In the genomic region with DNA sequence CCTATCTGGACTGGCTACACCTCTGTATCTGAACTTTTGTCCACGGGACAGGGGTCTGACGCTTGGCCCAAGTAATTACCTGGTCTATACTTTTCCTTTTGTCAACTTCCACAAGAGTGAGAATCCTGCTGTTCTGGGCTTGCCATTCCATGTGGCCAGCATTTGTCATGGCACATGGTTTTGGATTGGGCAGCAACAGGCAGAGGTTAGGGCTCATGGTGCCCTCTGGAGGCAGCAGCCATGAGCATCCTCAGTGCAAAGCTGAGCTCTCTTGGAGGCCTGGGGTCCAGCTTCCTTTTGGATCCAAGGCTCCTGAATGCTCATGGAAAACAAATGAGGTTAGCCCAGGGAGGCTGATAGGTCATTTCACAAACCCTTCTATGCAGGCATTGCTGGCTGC, we compare ENCODE assay signal across 6 cellular contexts. TPM values are rescaled to one million over a fixed set of nuclear protein-coding genes. Genes with fewer than 3 reads are reported as not detected.
DNase-seq lines count a peak whose midpoint lies in the region; ATAC-seq and TF ChIP-seq lines count a peak whose summit lies in the region.

No MANE protein-coding gene starts in this region.

- peaks cover 47% of the 10 kb centered on the region for H3K36me3 Mint-ChIP-seq in stimulated activated naive CD8-positive, alpha-beta T cell treated with anti-CD3 and anti-CD28 coated beads, Interleukin-15, Interleukin-2, amounts not matched to agents 100 ng/mL and 50 ng/mL, for 24 hours (ENCODE audit: low read depth)

- TF ChIP-seq CTCF in astrocyte of the cerebellum (IDR thresholded peaks at IDR 0.05; ENCODE audit: low read depth, low read length, missing control alignments) = peak; percentile 39

- in situ Hi-C loops in astrocyte of the cerebellum (cut with HindIII; ENCODE audit: low sequenced_read_pairs) = no loop called here

- no peak for ATAC-seq in HG02884 (IDR thresholded peaks at IDR 0.05; ENCODE audit: unreplicated experiment)

- no peak overlapping the region for H3K4me3 ChIP-seq in astrocyte of the cerebellum (ENCODE audit: low read depth, low read length)

- no peaks in the 10 kb centered on the region for H3K4me1 Mint-ChIP-seq in stimulated activated naive CD8-positive, alpha-beta T cell treated with anti-CD3 and anti-CD28 coated beads, Interleukin-15, Interleukin-2, amounts not matched to agents 100 ng/mL and 50 ng/mL, for 24 hours (ENCODE audit: low read depth)

- no peaks in the 10 kb centered on the region for H3K9me3 Mint-ChIP-seq in stimulated activated naive CD8-positive, alpha-beta T cell treated with anti-CD3 and anti-CD28 coated beads, Interleukin-15, Interleukin-2, amounts not matched to agents 100 ng/mL and 50 ng/mL, for 24 hours

- no peak overlapping the region for H3K4me3 Mint-ChIP-seq in stimulated activated naive CD8-positive, alpha-beta T cell treated with anti-CD3 and anti-CD28 coated beads, Interleukin-15, Interleukin-2, amounts not matched to agents 100 ng/mL and 50 ng/mL, for 24 hours

- H3K27ac Mint-ChIP-seq in stimulated activated naive CD8-positive, alpha-beta T cell treated with anti-CD3 and anti-CD28 coated beads, Interleukin-15, Interleukin-2, amounts not matched to agents 100 ng/mL and 50 ng/mL, for 24 hours = peak overlapping the region; percentile 31

- no peaks in the 10 kb centered on the region for H3K27me3 Mint-ChIP-seq in stimulated activated naive CD8-positive, alpha-beta T cell treated with anti-CD3 and anti-CD28 coated beads, Interleukin-15, Interleukin-2, amounts not matched to agents 100 ng/mL and 50 ng/mL, for 24 hours

- peak; percentile 8 for DNase-seq in activated CD4-positive, alpha-beta T cell treated with anti-CD3 and anti-CD28 coated beads, Interleukin-2, amount 50 U/mL, for 1 hour
- no peak for DNase-seq in activated CD4-positive, alpha-beta T cell treated with anti-CD3 and anti-CD28 coated beads for 4 hours
- DNase-seq in astrocyte of the cerebellum (ENCODE audit: low read depth) = no peak
- DNase-seq in ureter (ENCODE audit: low spot score) = no peak

RNA-seq across cellular contexts. Expression of gene EDC4, which starts 7.5 kb away (rescaled TPM):
- 64.9 TPM for total RNA-seq in ureter

RNA-seq across cellular contexts. Expression of gene CENPT, which starts 17.8 kb away (rescaled TPM):
- total RNA-seq in ureter = 50.9 TPM

RNA-seq across cellular contexts. Expression of gene NUTF2, which starts 18.6 kb away (rescaled TPM):
- total RNA-seq in ureter = 85.2 TPM

RNA-seq across cellular contexts. Expression of gene NRN1L, which starts 19.4 kb away (rescaled TPM):
- not detected for total RNA-seq in ureter

RNA-seq across cellular contexts. Expression of gene THAP11, which starts 23.2 kb away (rescaled TPM):
- 22.8 TPM for total RNA-seq in ureter
